ENCODE assay signal across 8 cellular contexts in genomic region chr19:17244618-17245534, GRCh38. TPM values are rescaled to one million over a fixed set of nuclear protein-coding genes. Genes with fewer than 3 reads are reported as not detected.
A peak's percentile ranks its signal among the peaks of the same experiment; 100 is the strongest.
DNase-seq lines count a peak whose midpoint lies in the region; ATAC-seq, FAIRE-seq and TF ChIP-seq lines count a peak whose summit lies in the region.

No MANE protein-coding gene starts in this region.

- no peak for TF ChIP-seq EP300 in sigmoid colon (IDR thresholded peaks at IDR 0.05)

- H3K4ac ChIP-seq in H9 (ENCODE audit: low read depth, low read length) = no peak overlapping the region

- H2BK20ac ChIP-seq in H9 (ENCODE audit: low read depth, low read length, poor library complexity, severe bottlenecking) = no peak overlapping the region

- H3K79me1 ChIP-seq in H9 (ENCODE audit: insufficient read depth, low read depth, low read length, poor library complexity, severe bottlenecking) = peaks cover 3% of the 10 kb centered on the region

- H3K36me3 ChIP-seq in heart left ventricle (peaks cover 0 to 11% (median 0%) of the 10 kb centered on the region in 9 donors), sigmoid colon (peaks cover 0 to 7% (median 2%) of the 10 kb centered on the region in 4 donors)

- H3K27ac ChIP-seq in H9 (ENCODE audit: insufficient read length, low read depth, low read length) (no peak overlapping the region), VCaP (peak overlapping the region; percentile 93), heart left ventricle (peak overlapping the region; percentile 64 to 94 (median 87)), sigmoid colon (peak overlapping the region; percentile 84 to 85 (median 84))

- no peak overlapping the region for H4K91ac ChIP-seq in H9 (ENCODE audit: insufficient read length, low read depth, low read length)

- H4K5ac ChIP-seq in H9 (ENCODE audit: insufficient read length, low read depth, low read length) = no peak overlapping the region

- H3K23ac ChIP-seq in H9 (ENCODE audit: insufficient read length, low read depth, low read length) = no peak overlapping the region

- H3K9ac ChIP-seq in H9 (ENCODE audit: extremely low read depth, insufficient read length, low read length) = no peak overlapping the region

- peaks cover 17% of the 10 kb centered on the region for H3K23me2 ChIP-seq in H9 (ENCODE audit: insufficient read length, low read depth, low read length, poor library complexity, severe bottlenecking)

- TF ChIP-seq CTCF in AG09309 (IDR thresholded peaks at IDR 0.05; ENCODE audit: control insufficient read depth, insufficient read depth, low read depth, low read length, missing control alignments) (no peak), H9 (conservative IDR thresholded peaks at IDR 0.05) (no peak), VCaP (conservative IDR thresholded peaks at IDR 0.05) (no peak), heart left ventricle (IDR thresholded peaks at IDR 0.05) (no peak), sigmoid colon (IDR thresholded peaks at IDR 0.05) (no peak), D721Med (IDR thresholded peaks at IDR 0.05; ENCODE audit: insufficient read depth, missing control alignments) (no peak)

- H3K4me1 Mint-ChIP-seq in H9 = peaks cover 44 to 54% of the 10 kb centered on the region in 2 experiments

- H4K8ac ChIP-seq in H9 (replicated peaks; ENCODE audit: insufficient read length, low read depth, low read length) = no peak overlapping the region

- H3K4me2 ChIP-seq in H9 (ENCODE audit: insufficient read depth, insufficient read length, low read length) = peak overlapping the region; percentile 63

- H3K4me1 ChIP-seq in H9 (ENCODE audit: insufficient read depth, low read length) (peaks cover 4% of the 10 kb centered on the region; the same call in 1 of the 2 replicates), heart left ventricle (peaks cover 6 to 46% (median 28%) of the 10 kb centered on the region in 12 donors), sigmoid colon (peaks cover 0 to 45% (median 34%) of the 10 kb centered on the region in 4 donors)

- peak overlapping the region in 2 of 3 experiments; percentile 82 to 93; a peak in 3 of 7 replicates for H3K27ac Mint-ChIP-seq in H9

- no peak for DNase-seq in AG09309 (ENCODE audit: low read depth)
- DNase-seq in H9 = no peak
- DNase-seq in heart left ventricle = peak in 4 of 5 donors; percentile 47 to 79 (median 64)
- no peak for DNase-seq in sigmoid colon
- DNase-seq in dedifferentiated amniotic fluid mesenchymal stem cell (ENCODE audit: extremely low spot score) = no peak
- no peak for DNase-seq in D721Med (ENCODE audit: insufficient read length, low spot score)

- H2AK5ac ChIP-seq in H9 (ENCODE audit: insufficient read length, low read length) = no peak overlapping the region

- intact Hi-C loops in heart left ventricle (cut with DNase I) (loop anchor here in 1 of 10 donors (5.0 kb wide), 1 partner anchor 38 kb away; no protein-coding TSS in a partner anchor), sigmoid colon (cut with DNase I) (loop anchor here (2.0 to 5.0 kb wide), 4 partner anchors 18 to 62 kb away; partner anchors contain the start of genes ANKLE1, BABAM1, DDA1 and MRPL34)

- ATAC-seq in heart left ventricle (no peak), GM21423 (IDR thresholded peaks at IDR 0.05; ENCODE audit: unreplicated experiment) (no peak)

- H3K27me3 ChIP-seq in H9 (ENCODE audit: insufficient read depth, low read length) (no peaks in the 10 kb centered on the region), heart left ventricle (no peaks in the 10 kb centered on the region), sigmoid colon (no peaks in the 10 kb centered on the region)

- H3K14ac ChIP-seq in H9 (ENCODE audit: insufficient read depth, low read length) = peak overlapping the region; percentile 44; the same call in 1 of the 2 replicates

- no peak overlapping the region for H2AFZ ChIP-seq in H9 (ENCODE audit: low read length)

- H3K18ac ChIP-seq in H9 (ENCODE audit: insufficient read length, low read depth, low read length) = no peak overlapping the region

- H2BK5ac ChIP-seq in H9 (ENCODE audit: insufficient read length, low read length) = no peak overlapping the region

- no peak for FAIRE-seq in D721Med (lab: Jason Lieb, UNC)

- peaks cover 0 to 21% (median 18%) of the 10 kb centered on the region in 3 experiments; a peak in 6 of 7 replicates for H3K36me3 Mint-ChIP-seq in H9 (ENCODE audit: insufficient read depth in 1 of 3, low read depth in 3 of 3)

- H3K27me3 Mint-ChIP-seq in H9 (ENCODE audit: low read depth) = peaks cover 2% of the 10 kb centered on the region; the same call in 1 of the 2 replicates

- H3K9me3 ChIP-seq in H9 (ENCODE audit: control insufficient read depth, low read depth, low read length) (no peaks in the 10 kb centered on the region), heart left ventricle (no peaks in the 10 kb centered on the region), sigmoid colon (no peaks in the 10 kb centered on the region)

- no peak overlapping the region for H3T11ph ChIP-seq in H9 (ENCODE audit: low read length)

- no peak overlapping the region for H2BK120ac ChIP-seq in H9 (ENCODE audit: low read depth, low read length, poor library complexity, severe bottlenecking)

- no peak overlapping the region for H2BK12ac ChIP-seq in H9 (ENCODE audit: insufficient read length, low read depth, low read length)

- H3K4me3 Mint-ChIP-seq in H9 = peak overlapping the region; percentile 91 to 95

- no peak for TF ChIP-seq POLR2A in heart left ventricle (IDR thresholded peaks at IDR 0.05)
- no peak for TF ChIP-seq POLR2A in sigmoid colon (IDR thresholded peaks at IDR 0.05)

- peak overlapping the region; percentile 54 for H3K4me3 ChIP-seq in AG09309 (ENCODE audit: control insufficient read depth, low read depth, low read length)
- peak overlapping the region; percentile 62 to 96 (median 88) for H3K4me3 ChIP-seq in heart left ventricle
- peak overlapping the region; percentile 62 to 95 (median 84) for H3K4me3 ChIP-seq in sigmoid colon

- H3K9me3 Mint-ChIP-seq in H9 = peaks cover 0 to 3% of the 10 kb centered on the region in 2 experiments; a peak in 1 of 5 replicates

- no peak overlapping the region for H3K56ac ChIP-seq in H9 (ENCODE audit: insufficient read length, low read depth, low read length)

- no peak overlapping the region for H2BK15ac ChIP-seq in H9 (ENCODE audit: low read depth, low read length)

- H3K79me2 ChIP-seq in H9 (ENCODE audit: insufficient read depth, low read length) = peaks cover 26% of the 10 kb centered on the region; the same call in 1 of the 2 replicates

- no peaks in the 10 kb centered on the region for H4K20me1 ChIP-seq in H9 (ENCODE audit: control insufficient read depth, insufficient read depth, insufficient read length)

- no CpG with 5 or more reads among the region's 100 CpGs for WGBS in H9 (ENCODE audit: extremely low coverage, insufficient read length, low lambda C conversion rate)
- WGBS in heart left ventricle, 4 donors = 0 to 2% (median 1%) methylated on average over 22 to 100 of the region's 100 CpGs
- WGBS in sigmoid colon, 2 donors = 1 to 2% methylated on average over 100 of the region's 100 CpGs

RNA-seq across cellular contexts. Expression of gene NR2F6, which starts 0.8 kb away (rescaled TPM):
- total RNA-seq in H9 (2021) = 134 and 137 TPM in 2 replicates
- total RNA-seq in heart left ventricle = 100 to 1,000 TPM in 2 of 9 donors, 10 to 100 TPM in 7; 34.7 to 117 (median 47.0) TPM
- polyA plus RNA-seq in heart left ventricle = 10 to 100 TPM; 30.8 to 38.3 TPM
- 10 to 100 TPM; 21.6 to 32.6 (median 27.8) TPM for total RNA-seq in sigmoid colon
- 10 to 100 TPM; 45.0 to 72.1 (median 59.5) TPM for polyA plus RNA-seq in sigmoid colon

RNA-seq across cellular contexts. Expression of gene OCEL1, which starts 18.9 kb away (rescaled TPM):
- total RNA-seq in H9 (2021) (25.7 and 26.4 TPM in 2 replicates), heart left ventricle (10 to 100 TPM in 6 of 9 donors, 1 to 10 TPM in 3; 8.7 to 27.2 (median 16.8) TPM), sigmoid colon (10 to 100 TPM in 2 of 4 donors, 1 to 10 TPM in 2; 7.5 to 15.8 (median 9.6) TPM)
- polyA plus RNA-seq in heart left ventricle (10 to 100 TPM; 15.6 to 35.2 TPM), sigmoid colon (10 to 100 TPM; 33.0 to 79.8 (median 49.9) TPM)

RNA-seq across cellular contexts. Expression of gene USHBP1, which starts 19.7 kb away (rescaled TPM):
- total RNA-seq in H9 (2021) (6.4 and 6.7 TPM in 2 replicates), heart left ventricle (10 to 100 TPM in 1 of 9 donors, 1 to 10 TPM in 8; 3.7 to 14.6 (median 7.3) TPM), sigmoid colon (10 to 100 TPM in 1 of 4 donors, 1 to 10 TPM in 3; 1.6 to 18.6 (median 4.4) TPM)
- polyA plus RNA-seq in heart left ventricle (10 to 100 TPM; 11.1 to 12.4 TPM), sigmoid colon (1 to 10 TPM in 1 of 3 donors, under 1 TPM in 2; 0.23 to 2.1 (median 0.60) TPM)

RNA-seq across cellular contexts. Expression of gene BABAM1, which starts 22.4 kb away (rescaled TPM):
- total RNA-seq in H9 (2021) (125 and 130 TPM in 2 replicates), heart left ventricle (10 to 100 TPM; 60.9 to 92.4 (median 75.9) TPM), sigmoid colon (100 to 1,000 TPM in 2 of 4 donors, 10 to 100 TPM in 2; 90.0 to 101 (median 98.7) TPM)
- polyA plus RNA-seq in heart left ventricle (10 to 100 TPM; 67.2 to 73.5 TPM), sigmoid colon (10 to 100 TPM; 71.4 to 87.1 (median 83.7) TPM)

RNA-seq across cellular contexts. Expression of gene USE1, which starts 29.7 kb away (rescaled TPM):
- total RNA-seq in H9 (2021) = 14.8 and 16.2 TPM in 2 replicates
- 10 to 100 TPM; 22.5 to 34.4 (median 25.8) TPM for total RNA-seq in heart left ventricle
- 10 to 100 TPM; 60.6 to 69.6 TPM for polyA plus RNA-seq in heart left ventricle
- total RNA-seq in sigmoid colon = 10 to 100 TPM; 22.5 to 45.3 (median 37.8) TPM
- polyA plus RNA-seq in sigmoid colon = 10 to 100 TPM; 34.2 to 38.3 (median 34.7) TPM

Comparison
In these comparisons a context has a peak if more than half of its experiments do, and no peak if none do; other contexts are left out.
1. DNase-seq: peak in heart left ventricle (4 of 5); none in AG09309 (single experiment), H9 (single experiment), sigmoid colon (single experiment), dedifferentiated amniotic fluid mesenchymal stem cell (single experiment) and D721Med (single experiment).
2. Peak in every context shown above with its lines, with median percentiles within 50 percentile points of each other: H3K4me3 ChIP-seq.